ENCODE assay signal across 22 cellular contexts in the genomic region with DNA sequence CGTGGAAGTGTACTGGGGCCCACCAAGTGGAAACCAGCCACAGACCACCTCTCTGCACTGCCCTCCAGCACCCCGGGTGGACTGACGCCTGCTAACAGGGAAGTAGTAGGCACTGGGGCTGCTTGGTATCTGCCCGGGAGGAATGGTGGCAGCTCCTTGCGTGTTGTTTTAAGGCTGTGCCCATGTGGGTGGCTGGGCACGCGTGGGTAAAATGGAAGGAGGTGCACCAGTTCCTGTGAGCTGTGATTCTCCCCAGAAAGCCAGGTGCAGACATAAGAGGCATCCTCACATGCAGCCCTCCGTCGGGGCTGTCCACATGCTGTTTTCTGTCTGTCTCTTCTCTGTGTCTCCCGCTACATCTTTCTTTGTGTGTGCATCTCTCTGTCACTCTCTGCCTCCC.
"Had no signal": no experiment of that assay in that cellular context is flagged by ENCODE, and none has a peak within 500 bp of the region (broad histone marks: within the 10 kb centered on the region; RNA-seq: fewer than 3 reads in every experiment).

No MANE protein-coding gene starts in this region.

- H3K4me1 Mint-ChIP-seq: mesothelial cell of epicardium, naive B cell had no signal

- H3K4me3 ChIP-seq: colonic mucosa, esophagus muscularis mucosa, gastroesophageal sphincter, heart right ventricle, left lung, lower lobe of right lung, mucosa of descending colon had no signal

- H3K4me3 Mint-ChIP-seq: dendritic cell treated with granulocyte-macrophage colony-stimulating factor and Interleukin-4, amounts not matched to agents 40 ng/mL and 50 ng/mL, for 4 days; effector memory CD8-positive, alpha-beta T cell; mesothelial cell of epicardium; naive B cell had no signal

- H3K4me1 ChIP-seq: colonic mucosa, esophagus muscularis mucosa, foreskin keratinocyte, gastroesophageal sphincter, heart right ventricle, left lung, lower lobe of right lung had no signal

- FAIRE-seq: endothelial cell of umbilical vein, frontal cortex, islet of Langerhans, keratinocyte had no signal

- ATAC-seq: effector memory CD8-positive, alpha-beta T cell; foreskin keratinocyte; gastroesophageal sphincter; heart right ventricle; left cardiac atrium; left lung; left ventricle myocardium superior; lower lobe of right lung; mucosa of descending colon had no signal

- DNase-seq: colonic mucosa; cortex of kidney; effector CD8-positive, alpha-beta T cell; effector memory CD8-positive, alpha-beta T cell; foreskin keratinocyte; heart right ventricle; hippocampal formation; left cardiac atrium; left ventricle myocardium superior; lower lobe of right lung; mesenchymal stem cell; mucosa of descending colon; naive B cell had no signal

- H3K36me3 ChIP-seq: colonic mucosa, esophagus muscularis mucosa, gastroesophageal sphincter, heart right ventricle, left lung, lower lobe of right lung had no signal

- H3K27ac ChIP-seq: colonic mucosa, esophagus muscularis mucosa, foreskin keratinocyte, gastroesophageal sphincter, heart right ventricle, left lung, lower lobe of right lung had no signal

- H3K27ac Mint-ChIP-seq: dendritic cell treated with granulocyte-macrophage colony-stimulating factor and Interleukin-4, amounts not matched to agents 40 ng/mL and 50 ng/mL, for 4 days; effector memory CD8-positive, alpha-beta T cell; mesothelial cell of epicardium; naive B cell had no signal

- H3K27me3 ChIP-seq: colonic mucosa had no signal

- H3K9me3 ChIP-seq: colonic mucosa, esophagus muscularis mucosa, gastroesophageal sphincter, heart right ventricle, left lung, lower lobe of right lung, mucosa of descending colon had no signal

- H3K36me3 Mint-ChIP-seq: mesothelial cell of epicardium, naive B cell had no signal

- H3K9me3 Mint-ChIP-seq: dendritic cell treated with granulocyte-macrophage colony-stimulating factor and Interleukin-4, amounts not matched to agents 40 ng/mL and 50 ng/mL, for 4 days; mesothelial cell of epicardium; naive B cell had no signal
